Comparison of ENCODE assay signal across 8 cellular contexts in genomic region chr12:121015825-121016766, GRCh38. TPM values are rescaled to one million over a fixed set of nuclear protein-coding genes. Genes with fewer than 3 reads are reported as not detected.
DNase-seq lines count a peak whose midpoint lies in the region; ATAC-seq and TF ChIP-seq lines count a peak whose summit lies in the region.

TSS of gene C12orf43 (minus strand) at chr12:121016487. CDS start at chr12:121016474, 13 bp downstream.

- POLR2A ChIA-PET in GM10248 (lab: Yijun Ruan, JAX), result no interaction called here
- POLR2A ChIA-PET in SK-N-SH (lab: Yijun Ruan, JAX), result no interaction called here

- H3K36me3 Mint-ChIP-seq in activated naive CD4-positive, alpha-beta T cell treated with anti-CD3 and anti-CD28 coated beads, Interleukin-2, amount 10 ng/mL, durations not matched to agents 7 days and 5 days, result peaks cover 16% of the 10 kb centered on the region

- under 1% methylated on average over 31 of the region's 34 CpGs for WGBS in SK-N-SH (ENCODE audit: low lambda C conversion rate)

- TF ChIP-seq RAD21 in SK-N-SH (IDR thresholded peaks at IDR 0.05; ENCODE audit: low read length), result no peak

- TF ChIP-seq EP300 in SK-N-SH (IDR thresholded peaks at IDR 0.05; ENCODE audit: borderline replicate concordance in 1 of 2, low read depth in 1 of 2, low read length in 1 of 2), result no peak

- ATAC-seq in HG02610 (IDR thresholded peaks at IDR 0.05; ENCODE audit: unreplicated experiment), result peak; percentile 93
- peak; percentile 97 for ATAC-seq in omental fat pad (ENCODE audit: low FRiP score)

- peaks cover 5 to 11% of the 10 kb centered on the region in 2 experiments; a peak in 2 of 4 replicates for H3K4me1 ChIP-seq in SK-N-SH (ENCODE audit: control insufficient read depth in 1 of 2, insufficient read depth in 2 of 2, low read depth in 1 of 2, low read length in 1 of 2)

- no peaks in the 10 kb centered on the region for H4K20me1 ChIP-seq in SK-N-SH (ENCODE audit: insufficient read depth)

- H3K4me1 Mint-ChIP-seq in activated naive CD4-positive, alpha-beta T cell treated with anti-CD3 and anti-CD28 coated beads, Interleukin-2, amount 10 ng/mL, durations not matched to agents 7 days and 5 days, result peaks cover 25% of the 10 kb centered on the region

- CTCF ChIA-PET in GM10248 (lab: Yijun Ruan, JAX), result interaction anchor here (2.2 kb wide), 1 partner anchor 10 kb away, joined by 12 read pairs; no protein-coding TSS in a partner anchor
- CTCF ChIA-PET in SK-N-SH (lab: Yijun Ruan, JAX), result interaction anchor here (0.6 to 2.1 kb wide), 4 partner anchors 11 to 173 kb away, joined by 3 to 9 read pairs (median 3); no protein-coding TSS in a partner anchor
- CTCF ChIA-PET in activated naive CD4-positive, alpha-beta T cell treated with anti-CD3 and anti-CD28 coated beads, Interleukin-2, amount 10 ng/mL, durations not matched to agents 7 days and 5 days (lab: Charles Lee), result interaction anchor here (0.6 to 1.3 kb wide), 3 partner anchors 11 to 387 kb away, joined by 3 to 6 read pairs (median 3); no protein-coding TSS in a partner anchor

- no peaks in the 10 kb centered on the region for H3K9me3 ChIP-seq in SK-N-SH

- no peaks in the 10 kb centered on the region for H3F3A ChIP-seq in SK-N-SH (replicated peaks; ENCODE audit: insufficient read depth)

- H3K9ac ChIP-seq in SK-N-SH, result peak within 1 kb of the TSS; percentile 75

- H3K27ac Mint-ChIP-seq in activated naive CD4-positive, alpha-beta T cell treated with anti-CD3 and anti-CD28 coated beads, Interleukin-2, amount 10 ng/mL, durations not matched to agents 7 days and 5 days, result peak within 1 kb of the TSS; percentile 91

- H2AFZ ChIP-seq in SK-N-SH (ENCODE audit: low read depth), result peak within 1 kb of the TSS; percentile 77

- no peaks in the 10 kb centered on the region for H3K9me3 Mint-ChIP-seq in activated naive CD4-positive, alpha-beta T cell treated with anti-CD3 and anti-CD28 coated beads, Interleukin-2, amount 10 ng/mL, durations not matched to agents 7 days and 5 days

- peaks cover 21% of the 10 kb centered on the region for H3K79me2 ChIP-seq in SK-N-SH (ENCODE audit: insufficient read depth)

- no peaks in the 10 kb centered on the region for H3K27me3 Mint-ChIP-seq in activated naive CD4-positive, alpha-beta T cell treated with anti-CD3 and anti-CD28 coated beads, Interleukin-2, amount 10 ng/mL, durations not matched to agents 7 days and 5 days

- peaks cover 6 to 9% of the 10 kb centered on the region in 2 experiments for H3K36me3 ChIP-seq in SK-N-SH (replicated peaks in 1 of 2; ENCODE audit: control insufficient read depth in 1 of 2, insufficient read depth in 2 of 2, low read length in 1 of 2)

- DNase-seq in GM10248 (ENCODE audit: extremely low spot score) (peak; percentile 97), NCI-H1092 (lab: John Stamatoyannopoulos, UW) (peak; percentile 86), SK-N-SH (peak; percentile 92), glomerular endothelial cell (ENCODE audit: extremely low read depth, low read depth, low spot score) (peak; percentile 57), omental fat pad (ENCODE audit: low spot score) (peak; percentile 87)
- DNase-seq in activated naive CD4-positive, alpha-beta T cell treated with anti-CD3 and anti-CD28 coated beads, Interleukin-2, amount 10 ng/mL, durations not matched to agents 7 days and 5 days, result peak; percentile 96

- no peaks in the 10 kb centered on the region for H3K9me2 ChIP-seq in SK-N-SH

- peak within 1 kb of the TSS; percentile 89 for H3K4me3 Mint-ChIP-seq in activated naive CD4-positive, alpha-beta T cell treated with anti-CD3 and anti-CD28 coated beads, Interleukin-2, amount 10 ng/mL, durations not matched to agents 7 days and 5 days

- H3K4me2 ChIP-seq in SK-N-SH, result peak within 1 kb of the TSS; percentile 90

- no peaks in the 10 kb centered on the region for H3K27me3 ChIP-seq in SK-N-SH (ENCODE audit: insufficient read depth)

- H3K27ac ChIP-seq in SK-N-SH (ENCODE audit: low read depth in 2 of 2, low read length in 1 of 2) (peak within 1 kb of the TSS; percentile 68 to 71), temporal lobe (ENCODE audit: low read depth, low read length) (no peak within 1 kb of the TSS)

- H3K4me3 ChIP-seq in SK-N-SH (ENCODE audit: low read depth in 2 of 2, low read length in 1 of 2), result peak within 1 kb of the TSS; percentile 94 to 97

- TF ChIP-seq CTCF in GM10248 (IDR thresholded peaks at IDR 0.05; ENCODE audit: control extremely low read depth, extremely low read depth, low read depth, missing control alignments) (no peak), SK-N-SH (IDR thresholded peaks at IDR 0.05) (no peak), omental fat pad (IDR thresholded peaks at IDR 0.05) (no peak)

TF ChIP-seq in SK-N-SH, 30 proteins besides CTCF, POLR2A, EP300 and RAD21 (continues in another document):
- TF ChIP-seq TEAD4 (IDR thresholded peaks at IDR 0.05; ENCODE audit: borderline replicate concordance, insufficient read depth) (no peak), FOXM1 (IDR thresholded peaks at IDR 0.05; ENCODE audit: low read depth) (no peak), USF1 (IDR thresholded peaks at IDR 0.05; ENCODE audit: borderline replicate concordance, low read depth) (peak; percentile 88), TCF12 (IDR thresholded peaks at IDR 0.05) (no peak), ZBTB33 (IDR thresholded peaks at IDR 0.05; ENCODE audit: borderline replicate concordance, low read depth) (peak; percentile 83; the same call in 1 of the 2 replicates), REST (IDR thresholded peaks at IDR 0.05; ENCODE audit: low read depth, low read length) (no peak), NFIC (IDR thresholded peaks at IDR 0.05; ENCODE audit: borderline replicate concordance) (no peak), CHD2 (IDR thresholded peaks at IDR 0.05; ENCODE audit: low read length, partially characterized antibody) (peak; percentile 95), USF2 (IDR thresholded peaks at IDR 0.05; ENCODE audit: borderline replicate concordance, low read depth, low read length) (no peak), FOSL2 (IDR thresholded peaks at IDR 0.05; ENCODE audit: borderline replicate concordance, low read depth) (no peak), SIN3A (IDR thresholded peaks at IDR 0.05; ENCODE audit: borderline replicate concordance, low read depth, low read length) (peak; percentile 30; the same call in 1 of the 2 replicates)

RNA-seq across cellular contexts. Expression of gene C12orf43, which starts in this region (rescaled TPM):
- polyA plus RNA-seq in SK-N-SH (2012; rRNA removed), result 12.8 and 13.9 TPM in 2 replicates
- polyA plus RNA-seq in SK-N-SH (2012; cell fraction: cytosol; rRNA removed), result 10.4 and 12.0 TPM in 2 replicates
- polyA plus RNA-seq in SK-N-SH (2012; cell fraction: nucleus; rRNA removed), result 13.2 and 18.2 TPM in 2 replicates
- 18.0 and 19.8 TPM in 2 replicates for total RNA-seq in glomerular endothelial cell
- total RNA-seq in omental fat pad, result 10 to 100 TPM in 3 of 4 donors, 1 to 10 TPM in 1; 7.3 to 16.0 (median 14.1) TPM
- total RNA-seq in temporal lobe, result 12.0 TPM
